In the genomic region with DNA sequence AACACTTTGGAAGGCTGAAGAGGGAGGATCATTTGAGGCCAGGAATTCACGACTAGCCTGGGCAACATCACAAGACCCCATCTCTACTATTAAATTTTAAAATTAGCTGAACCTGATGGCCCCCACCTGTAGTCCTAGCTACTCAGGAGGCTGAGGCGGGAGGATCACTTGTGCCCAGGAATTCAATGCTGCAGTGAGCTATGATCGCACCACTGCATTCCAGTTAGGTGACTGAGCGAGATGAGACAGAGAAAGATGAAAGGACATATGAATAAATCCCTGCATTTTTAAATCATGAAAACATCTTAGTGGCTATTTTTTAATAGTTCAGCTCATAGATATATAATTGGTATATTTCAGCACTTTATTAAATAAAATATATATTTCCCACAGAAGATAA, we compare ENCODE assay signal across 18 cellular contexts.
"Had no signal": no experiment of that assay in that cellular context is flagged by ENCODE, and none has a peak within 500 bp of the region (broad histone marks: within the 10 kb centered on the region; RNA-seq: fewer than 3 reads in every experiment).

No MANE protein-coding gene starts in this region.

- ATAC-seq: activated CD8-positive, alpha-beta memory T cell treated with anti-CD3 and anti-CD28 coated beads, Interleukin-2, amount 10 ng/mL, durations not matched to agents 7 days and 5 days; body of pancreas; left lung; stimulated activated naive B cell treated with anti-CD40 and anti-IgM and Interleukin-4, amounts not matched to agents 10 μg/mL and 1 μg/mL and 100 μg/mL, for 72 hours; WTC11 had no signal

- H3K27me3 ChIP-seq: body of pancreas, dorsolateral prefrontal cortex, left lung, thyroid gland had no signal

- H3K27ac ChIP-seq: body of pancreas, dorsolateral prefrontal cortex, epithelial cell of prostate, left lung, thyroid gland had no signal

- H3K4me3 ChIP-seq: body of pancreas, dorsolateral prefrontal cortex, left lung, thyroid gland had no signal

- H3K36me3 ChIP-seq: left lung, thyroid gland had no signal

- FAIRE-seq: colon, keratinocyte had no signal

- DNase-seq: activated CD4-positive, alpha-beta memory T cell treated with anti-CD3 and anti-CD28 coated beads for 36 hours; activated CD4-positive, alpha-beta T cell treated with anti-CD3 and anti-CD28 coated beads for 4 hours; activated CD8-positive, alpha-beta memory T cell treated with anti-CD3 and anti-CD28 coated beads, Interleukin-2, amount 10 ng/mL, durations not matched to agents 7 days and 5 days; activated naive CD8-positive, alpha-beta T cell treated with anti-CD3 and anti-CD28 coated beads, Interleukin-2, amount 10 ng/mL, durations not matched to agents 7 days and 5 days; body of pancreas; central memory CD4-positive, alpha-beta T cell; dorsolateral prefrontal cortex; foreskin melanocyte; hypothalamus; left lung; nephron progenitor cell; nucleus accumbens; stimulated activated naive B cell treated with anti-CD40 and anti-IgM and Interleukin-4, amounts not matched to agents 10 μg/mL and 1 μg/mL and 100 μg/mL, for 72 hours; thyroid gland had no signal

- H3K4me1 ChIP-seq: body of pancreas, left lung, thyroid gland had no signal

- H3K9me3 ChIP-seq: body of pancreas, left lung, thyroid gland had no signal
